17 cellular contexts compared by ENCODE assay signal in genomic region chr6:152167639-152168603, GRCh38.
A peak's percentile ranks its signal among the peaks of the same experiment; 100 is the strongest.
DNase-seq lines count a peak whose midpoint lies in the region; ATAC-seq and TF ChIP-seq lines count a peak whose summit lies in the region.
"Had no signal": no experiment of that assay in that cellular context is flagged by ENCODE, and none has a peak within 500 bp of the region (broad histone marks: within the 10 kb centered on the region; RNA-seq: fewer than 3 reads in every experiment).

No MANE protein-coding gene starts in this region.

- H3K36me3 ChIP-seq in heart left ventricle, result peaks cover 0 to 81% (median 54%) of the 10 kb centered on the region in 9 donors

- peak overlapping the region; percentile 37 for H3K4me3 Mint-ChIP-seq in activated B cell treated with CpG ODN at 0.5 μM for 24 hours
- H3K4me3 Mint-ChIP-seq in nephron progenitor cell, result no peak overlapping the region

- peak in 1 of 2 donors; percentile 16 for TF ChIP-seq POLR2A in heart left ventricle (IDR thresholded peaks at IDR 0.05)

- ATAC-seq in activated B cell treated with CpG ODN at 0.5 μM for 24 hours (ENCODE audit: low read depth) (no peak), heart left ventricle (peak; percentile 81 to 85 (median 84)), GM18861 (IDR thresholded peaks at IDR 0.05; ENCODE audit: unreplicated experiment) (no peak)

- peaks cover 73% of the 10 kb centered on the region for H3K36me3 Mint-ChIP-seq in activated B cell treated with CpG ODN at 0.5 μM for 24 hours (ENCODE audit: low read depth)
- peaks cover 9% of the 10 kb centered on the region for H3K36me3 Mint-ChIP-seq in nephron progenitor cell (ENCODE audit: low read depth)

- CTCF ChIA-PET in activated B cell treated with CpG ODN at 0.5 μM for 24 hours (lab: Charles Lee), result no interaction called here

- no peak for TF ChIP-seq CTCF in GM12865 (IDR thresholded peaks at IDR 0.05; ENCODE audit: insufficient read depth, low read depth, low read length, missing control alignments)
- no peak for TF ChIP-seq CTCF in activated B cell treated with CpG ODN at 0.5 μM for 24 hours (IDR thresholded peaks at IDR 0.05)
- no peak for TF ChIP-seq CTCF in heart left ventricle (IDR thresholded peaks at IDR 0.05)
- no peak for TF ChIP-seq CTCF in nephron progenitor cell (IDR thresholded peaks at IDR 0.05)

- peak overlapping the region; percentile 75 to 95 (median 84) for H3K27ac ChIP-seq in heart left ventricle
- H3K27ac ChIP-seq: SJSA1 had no signal

- peak overlapping the region; percentile 74 for H3K27ac Mint-ChIP-seq in activated B cell treated with CpG ODN at 0.5 μM for 24 hours
- peak overlapping the region; percentile 21 for H3K27ac Mint-ChIP-seq in nephron progenitor cell

- POLR2A ChIA-PET in activated B cell treated with CpG ODN at 0.5 μM for 24 hours (lab: Charles Lee), result interaction anchor here (0.9 to 1.8 kb wide), 4 partner anchors 8 to 134 kb away, joined by 3 to 7 read pairs (median 4); no protein-coding TSS in a partner anchor

- H3K4me3 ChIP-seq in GM12865 (ENCODE audit: low read depth, low read length) (peak overlapping the region; percentile 40), heart left ventricle (peak overlapping the region in 11 of 12 donors; percentile 8 to 54 (median 48))
- H3K4me3 ChIP-seq: SJSA1, thoracic aorta had no signal

- no peaks in the 10 kb centered on the region for H3K27me3 Mint-ChIP-seq in activated B cell treated with CpG ODN at 0.5 μM for 24 hours
- peaks cover 3% of the 10 kb centered on the region for H3K27me3 Mint-ChIP-seq in nephron progenitor cell (ENCODE audit: low read depth, poor library complexity)

- peak; percentile 31 for DNase-seq in GM12865 (ENCODE audit: low read depth)
- no peak for DNase-seq in activated B cell treated with CpG ODN at 0.5 μM for 24 hours
- no peak for DNase-seq in heart left ventricle
- no peak for DNase-seq in nephron progenitor cell
- no peak for DNase-seq in Kasumi-1 (lab: John Stamatoyannopoulos, UW)
- no peak for DNase-seq in stimulated activated CD4-positive, alpha-beta T cell treated with anti-CD3 and anti-CD28 coated beads, Interleukin-4, amount 100 ng/mL, for 4 hours
- no peak for DNase-seq in NCI-H2171 (lab: John Stamatoyannopoulos, UW)
- DNase-seq: activated gamma-delta T cell treated with Interleukin-2 at 50 U/mL for 16 hours; dermis blood vessel endothelial cell; islet precursor cell; midbrain; NCI-H2029 treated with DMSO at 0.1 percent for 48 hours; stimulated activated CD4-positive, alpha-beta T cell treated with anti-CD3 and anti-CD28 coated beads, Interleukin-2, amount 100 ng/mL, for 48 hours; T-helper 9 cell had no signal

- peaks cover 0 to 26% (median 10%) of the 10 kb centered on the region in 12 donors for H3K4me1 ChIP-seq in heart left ventricle

- H3K9me3 Mint-ChIP-seq in activated B cell treated with CpG ODN at 0.5 μM for 24 hours (peaks cover 11% of the 10 kb centered on the region), nephron progenitor cell (peaks cover 3% of the 10 kb centered on the region)

- peaks cover 38% of the 10 kb centered on the region for H3K4me1 Mint-ChIP-seq in activated B cell treated with CpG ODN at 0.5 μM for 24 hours
- H3K4me1 Mint-ChIP-seq in nephron progenitor cell, result peaks cover 13% of the 10 kb centered on the region

- intact Hi-C loops in activated B cell treated with CpG ODN at 0.5 μM for 24 hours (cut with micrococcal nuclease), result loop anchor here (5.0 kb wide), 1 partner anchor 716 kb away; the partner anchor contains the start of gene RMND1
- intact Hi-C loops in heart left ventricle (cut with DNase I), result loop anchor here in 1 of 10 donors (5.0 kb wide), 1 partner anchor 104 kb away; no protein-coding TSS in a partner anchor

- WGBS in heart left ventricle, 4 donors, result 43 to 58% (median 54%) methylated on average over 13 of the region's 13 CpGs

- H3K27me3 ChIP-seq in heart left ventricle, result no peaks in the 10 kb centered on the region
- H3K27me3 ChIP-seq: SJSA1 had no signal

- no peaks in the 10 kb centered on the region for H3K9me3 ChIP-seq in heart left ventricle
- H3K9me3 ChIP-seq: SJSA1, thoracic aorta had no signal

Comparison
In these comparisons a context has a peak if more than half of its experiments do, and no peak if none do; other contexts are left out.
1. ATAC-seq: peak in heart left ventricle (4 of 4); none in activated B cell treated with CpG ODN at 0.5 μM for 24 hours (single experiment) and GM18861 (single experiment).